Comparison of ENCODE assay signal across 7 cellular contexts in genomic region chr1:155795618-155796017, GRCh38.
DNase-seq lines count a peak whose midpoint lies in the region; ATAC-seq and TF ChIP-seq lines count a peak whose summit lies in the region.
"Not testable (repeated sequence)": the region's sequence is repeated elsewhere in the genome, so short reads cannot be mapped to it uniquely, and the experiment has no call there.

No MANE protein-coding gene starts in this region.

- not testable (repeated sequence) for H3F3A ChIP-seq in smooth muscle cell (ENCODE audit: low read depth)

- WGBS in heart left ventricle, 4 donors, result 48 to 68% (median 63%) methylated on average over 4 of the region's 4 CpGs
- whole genome bisulfite sequencing in right cardiac atrium, result 63% methylated on average over 4 of the region's 4 CpGs
- 97% methylated on average over 4 of the region's 4 CpGs for WGBS in smooth muscle cell (ENCODE audit: low lambda C conversion rate)

- not testable (repeated sequence) for H3K4me1 ChIP-seq in colonic mucosa; right cardiac atrium (ENCODE audit: control insufficient read depth, insufficient read depth, low read length); smooth muscle cell (ENCODE audit: low read depth)
- H3K4me1 ChIP-seq in heart left ventricle, result peaks cover 0 to 11% (median 0%) of the 10 kb centered on the region in 12 donors

- not testable (repeated sequence) for H3K4me3 ChIP-seq in colonic mucosa; heart left ventricle; right cardiac atrium (ENCODE audit: low read length); smooth muscle cell

- ATAC-seq in heart left ventricle, result peak; percentile 38 to 88 (median 56)
- ATAC-seq in left cardiac atrium, result peak; percentile 84
- ATAC-seq in left ventricle myocardium superior, result peak; percentile 87
- ATAC-seq in right cardiac atrium, result peak; percentile 29 to 31

- H3K9me3 ChIP-seq in colonic mucosa; heart left ventricle; right cardiac atrium (ENCODE audit: control insufficient read depth, low read length); smooth muscle cell (replicated peaks; ENCODE audit: low read depth): not testable (repeated sequence)

- not testable (repeated sequence) for DNase-seq in colonic mucosa; left cardiac atrium; left ventricle myocardium superior; right cardiac atrium; smooth muscle cell (lab: John Stamatoyannopoulos, UW; ENCODE audit: unreplicated experiment)
- DNase-seq in heart left ventricle, result peak in 3 of 5 donors; percentile 23 to 37 (median 30)

- H4K20me1 ChIP-seq in smooth muscle cell (ENCODE audit: low read depth), result not testable (repeated sequence)

- H3K36me3 ChIP-seq in colonic mucosa; smooth muscle cell (ENCODE audit: low read depth): not testable (repeated sequence)
- peaks cover 0 to 95% (median 86%) of the 10 kb centered on the region in 9 donors for H3K36me3 ChIP-seq in heart left ventricle

- intact Hi-C loops in colonic mucosa (cut with DNase I); heart left ventricle (cut with DNase I); left cardiac atrium (cut with DNase I); left ventricle myocardium superior (cut with micrococcal nuclease); right cardiac atrium (cut with DNase I): not testable (repeated sequence)

- not testable (repeated sequence) for H2AFZ ChIP-seq in smooth muscle cell (ENCODE audit: low read depth)

- not testable (repeated sequence) for H3K27me3 ChIP-seq in colonic mucosa; heart left ventricle; right cardiac atrium (ENCODE audit: control insufficient read depth, insufficient read depth); smooth muscle cell (ENCODE audit: low read depth)

- TF ChIP-seq CTCF in VCaP (conservative IDR thresholded peaks at IDR 0.05); colonic mucosa (IDR thresholded peaks at IDR 0.05); heart left ventricle (IDR thresholded peaks at IDR 0.05); smooth muscle cell (IDR thresholded peaks at IDR 0.05; ENCODE audit: borderline replicate concordance, insufficient read depth, poor library complexity, severe bottlenecking): not testable (repeated sequence)

- not testable (repeated sequence) for TF ChIP-seq POLR2A in heart left ventricle (IDR thresholded peaks at IDR 0.05)

- not testable (repeated sequence) for H3K4me2 ChIP-seq in smooth muscle cell

- H3K27ac ChIP-seq in VCaP, result peak overlapping the region; percentile 47
- peak overlapping the region; percentile 6 for H3K27ac ChIP-seq in colonic mucosa
- H3K27ac ChIP-seq in heart left ventricle, result peak overlapping the region in 4 of 12 donors; percentile 31 to 62 (median 44)
- not testable (repeated sequence) for H3K27ac ChIP-seq in right cardiac atrium (ENCODE audit: low read length)
- H3K27ac ChIP-seq in smooth muscle cell (ENCODE audit: low read depth), result peak overlapping the region; percentile 28

- H3K9ac ChIP-seq in colonic mucosa (ENCODE audit: low read depth in 2 of 2, low read length in 2 of 2); smooth muscle cell (ENCODE audit: low read depth): not testable (repeated sequence)

- H3K79me2 ChIP-seq in smooth muscle cell (ENCODE audit: low read depth), result not testable (repeated sequence)

Comparison
In these comparisons a context has a peak if more than half of its experiments do, and no peak if none do; other contexts are left out.
1. ATAC-seq: peak in every context shown above with its lines; median percentile 87 in left ventricle myocardium superior; 84 in left cardiac atrium; 56 in heart left ventricle; 30 in right cardiac atrium.